Comparison of ENCODE assay signal across 20 cellular contexts in genomic region chr4:5381981-5382441, GRCh38.
DNase-seq lines count a peak whose midpoint lies in the region; ATAC-seq and TF ChIP-seq lines count a peak whose summit lies in the region.
"Had no signal": no experiment of that assay in that cellular context is flagged by ENCODE, and none has a peak within 500 bp of the region (broad histone marks: within the 10 kb centered on the region; RNA-seq: fewer than 3 reads in every experiment).

No MANE protein-coding gene starts in this region.

- H3K4me3 ChIP-seq in PC-3 (ENCODE audit: low read length) (no peak overlapping the region), PC-9 (no peak overlapping the region)
- H3K4me3 ChIP-seq: thyroid gland had no signal

- H3K9me3 ChIP-seq in PC-3 (ENCODE audit: low read length), result 0 out of 2 replicates have a peak, but pooled peaks cover 3% of the 10 kb centered on the region
- no peaks in the 10 kb centered on the region for H3K9me3 ChIP-seq in PC-9 (ENCODE audit: insufficient read depth, low read depth)
- H3K9me3 ChIP-seq: thyroid gland had no signal

- peaks cover 5% of the 10 kb centered on the region for H3K9me3 Mint-ChIP-seq in chondrocyte (ENCODE audit: low read depth)
- peaks cover 0 to 11% (median 6%) of the 10 kb centered on the region in 9 donors for H3K9me3 Mint-ChIP-seq in naive thymus-derived CD8-positive, alpha-beta T cell
- H3K9me3 Mint-ChIP-seq: endodermal cell had no signal

- peak overlapping the region; percentile 17 for H3K4me3 Mint-ChIP-seq in chondrocyte (ENCODE audit: unreplicated experiment)
- no peak overlapping the region for H3K4me3 Mint-ChIP-seq in naive thymus-derived CD8-positive, alpha-beta T cell
- H3K4me3 Mint-ChIP-seq: activated naive CD8-positive, alpha-beta T cell treated with anti-CD3 and anti-CD28 coated beads, Interleukin-2, amount 10 ng/mL, durations not matched to agents 7 days and 5 days; endodermal cell; H9; T-cell had no signal

- H3K27me3 ChIP-seq in PC-3 (ENCODE audit: low read length) (no peaks in the 10 kb centered on the region), PC-9 (ENCODE audit: insufficient read depth, low read depth) (peaks cover 23% of the 10 kb centered on the region)
- H3K27me3 ChIP-seq: thyroid gland had no signal

- intact Hi-C loops in PC-3 (cut with micrococcal nuclease) (no loop called here), PC-9 (cut with micrococcal nuclease; ENCODE audit: unreplicated experiment) (no loop called here)

- H3K36me3 Mint-ChIP-seq in chondrocyte (ENCODE audit: low read depth), result peaks cover 3% of the 10 kb centered on the region
- H3K36me3 Mint-ChIP-seq in naive thymus-derived CD8-positive, alpha-beta T cell, result peaks cover 0 to 8% (median 0%) of the 10 kb centered on the region in 3 donors
- H3K36me3 Mint-ChIP-seq: activated naive CD8-positive, alpha-beta T cell treated with anti-CD3 and anti-CD28 coated beads, Interleukin-2, amount 10 ng/mL, durations not matched to agents 7 days and 5 days; T-cell had no signal

- H3K4me1 Mint-ChIP-seq in chondrocyte (ENCODE audit: low read depth), result peaks cover 41% of the 10 kb centered on the region
- peaks cover 0 to 13% (median 6%) of the 10 kb centered on the region in 4 donors for H3K4me1 Mint-ChIP-seq in naive thymus-derived CD8-positive, alpha-beta T cell
- H3K4me1 Mint-ChIP-seq: activated naive CD8-positive, alpha-beta T cell treated with anti-CD3 and anti-CD28 coated beads, Interleukin-2, amount 10 ng/mL, durations not matched to agents 7 days and 5 days; endodermal cell; H9 had no signal

- no peaks in the 10 kb centered on the region for H4K20me1 ChIP-seq in PC-3 (ENCODE audit: low read length)
- H4K20me1 ChIP-seq in PC-9 (ENCODE audit: insufficient read depth), result no peaks in the 10 kb centered on the region

- no peaks in the 10 kb centered on the region for H3K27me3 Mint-ChIP-seq in chondrocyte (ENCODE audit: low read depth)
- peaks cover 0 to 9% (median 4%) of the 10 kb centered on the region in 5 donors for H3K27me3 Mint-ChIP-seq in naive thymus-derived CD8-positive, alpha-beta T cell
- H3K27me3 Mint-ChIP-seq: activated naive CD8-positive, alpha-beta T cell treated with anti-CD3 and anti-CD28 coated beads, Interleukin-2, amount 10 ng/mL, durations not matched to agents 7 days and 5 days had no signal

- H3K9me2 ChIP-seq in PC-3 (replicated peaks; ENCODE audit: low read length), result no peaks in the 10 kb centered on the region
- H3K9me2 ChIP-seq in PC-9 (ENCODE audit: insufficient read depth), result no peaks in the 10 kb centered on the region

- POLR2A ChIA-PET in PC-3 (lab: Charles Lee; ENCODE audit: unreplicated experiment), result no interaction called here
- POLR2A ChIA-PET in PC-9 (lab: Charles Lee; ENCODE audit: unreplicated experiment), result no interaction called here
- POLR2A ChIA-PET in naive thymus-derived CD8-positive, alpha-beta T cell (lab: Charles Lee), result no interaction called here

- H3K4me1 ChIP-seq in PC-3 (ENCODE audit: insufficient read depth, low read length) (peaks cover 32% of the 10 kb centered on the region), PC-9 (replicated peaks; ENCODE audit: insufficient read depth) (no peaks in the 10 kb centered on the region)
- H3K4me1 ChIP-seq: parathyroid adenoma, thyroid gland had no signal

- peak overlapping the region; percentile 82 for H3K9ac ChIP-seq in PC-3 (ENCODE audit: low read length)
- H3K9ac ChIP-seq: parathyroid adenoma had no signal

- H3K27ac ChIP-seq in PC-3 (ENCODE audit: low read length), result peak overlapping the region; percentile 98
- H3K27ac ChIP-seq in PC-9, result no peak overlapping the region
- H3K27ac ChIP-seq: C4-2B, parathyroid adenoma, thyroid gland had no signal

- H3F3A ChIP-seq in PC-3 (ENCODE audit: low read length, unreplicated experiment) (no peaks in the 10 kb centered on the region), PC-9 (ENCODE audit: insufficient read depth, low read depth) (no peaks in the 10 kb centered on the region)

- H3K79me2 ChIP-seq in PC-3 (ENCODE audit: low read length) (no peaks in the 10 kb centered on the region), PC-9 (ENCODE audit: low read depth) (no peaks in the 10 kb centered on the region)
- H3K79me2 ChIP-seq: parathyroid adenoma had no signal

- TF ChIP-seq CTCF in PC-3 (conservative IDR thresholded peaks at IDR 0.05; ENCODE audit: low read depth, low read length), result no peak
- TF ChIP-seq CTCF in chondrocyte (IDR thresholded peaks at IDR 0.05), result peak; percentile 53
- TF ChIP-seq CTCF in PC-9 (conservative IDR thresholded peaks at IDR 0.05), result no peak

- H3K4me2 ChIP-seq in PC-3 (ENCODE audit: low read length), result peak overlapping the region; percentile 50
- H3K4me2 ChIP-seq in PC-9, result no peak overlapping the region

- H3K27ac Mint-ChIP-seq in chondrocyte (ENCODE audit: unreplicated experiment), result peak overlapping the region; percentile 91
- H3K27ac Mint-ChIP-seq in naive thymus-derived CD8-positive, alpha-beta T cell, result no peak overlapping the region
- H3K27ac Mint-ChIP-seq: activated naive CD8-positive, alpha-beta T cell treated with anti-CD3 and anti-CD28 coated beads, Interleukin-2, amount 10 ng/mL, durations not matched to agents 7 days and 5 days; endodermal cell; T-cell had no signal

- H3K36me3 ChIP-seq in PC-3 (ENCODE audit: low read depth, low read length) (no peaks in the 10 kb centered on the region), PC-9 (ENCODE audit: low read depth) (no peaks in the 10 kb centered on the region)
- H3K36me3 ChIP-seq: thyroid gland had no signal

- peak; percentile 72 for DNase-seq in Caki2 (ENCODE audit: low read depth)
- peak; percentile 90 for DNase-seq in PC-3
- DNase-seq in chondrocyte (ENCODE audit: low spot score), result no peak
- peak; percentile 58 for DNase-seq in renal cortical epithelial cell (ENCODE audit: low read depth)
- no peak for DNase-seq in PC-9
- DNase-seq in DMS53 (lab: John Stamatoyannopoulos, UW), result no peak
- DNase-seq in naive thymus-derived CD8-positive, alpha-beta T cell, result no peak
- DNase-seq: activated naive CD8-positive, alpha-beta T cell treated with anti-CD3 and anti-CD28 coated beads, Interleukin-2, amount 10 ng/mL, durations not matched to agents 7 days and 5 days; endodermal cell; foreskin fibroblast; H9; NCI-H146; NCI-H226; NK-92 treated with Interleukin-12 subunit alpha and Interleukin-12 subunit beta, amount 100 ng/mL, for 24 hours; small intestine; T-cell; thyroid gland had no signal

- in situ Hi-C loops in Caki2 (cut with HindIII; ENCODE audit: low pct_unique_long_range_greater_than_20kb, low sequenced_read_pairs), result no loop called here

- H2AFZ ChIP-seq in PC-3 (ENCODE audit: low read length) (no peak overlapping the region), PC-9 (no peak overlapping the region)
- H2AFZ ChIP-seq: parathyroid adenoma had no signal

- CTCF ChIA-PET in PC-3 (lab: Charles Lee), result no interaction called here
- CTCF ChIA-PET in PC-9 (lab: Charles Lee), result no interaction called here

- BruUV-seq in PC-3 (replicated peaks; lab: Mats Ljungman, UMichigan), result no TSS peak
- BruUV-seq in PC-9 (replicated peaks; lab: Mats Ljungman, UMichigan), result no TSS peak

- ATAC-seq in PC-3, result peak; percentile 84
- ATAC-seq in HG03196 (IDR thresholded peaks at IDR 0.05; ENCODE audit: unreplicated experiment), result no peak
- no peak for ATAC-seq in naive thymus-derived CD8-positive, alpha-beta T cell
- ATAC-seq: T-cell had no signal

Comparison
In these comparisons a context has a peak if more than half of its experiments do, and no peak if none do; other contexts are left out.
1. DNase-seq: peak in Caki2 (single experiment), PC-3 (single experiment) and renal cortical epithelial cell (single experiment); none in chondrocyte (single experiment), PC-9 (0 of 2), DMS53 (single experiment) and naive thymus-derived CD8-positive, alpha-beta T cell (0 of 10).